In genomic region chr10:113240736-113241135, GRCh38 we compare ENCODE assay signal across 28 cellular contexts.
"Had no signal": no experiment of that assay in that cellular context is flagged by ENCODE, and none has a peak within 500 bp of the region (broad histone marks: within the 10 kb centered on the region; RNA-seq: fewer than 3 reads in every experiment).

No MANE protein-coding gene starts in this region.

- H3K27me3 ChIP-seq: ascending aorta, breast epithelium, cardiac muscle cell, colonic mucosa had no signal

- H3K4me1 ChIP-seq: ascending aorta, breast epithelium, colonic mucosa had no signal

- H3K27ac ChIP-seq: ascending aorta, breast epithelium, cardiac muscle cell, colonic mucosa, VCaP had no signal

- ATAC-seq: activated naive CD4-positive, alpha-beta T cell treated with anti-CD3 and anti-CD28 coated beads, Interleukin-2, amount 50 U/mL, for 72 hours; activated T-cell treated with anti-CD3 and anti-CD28 coated beads, Interleukin-2, amount 50 U/mL, for 72 hours; esophagus mucosa; WTC11 had no signal

- H3K36me3 ChIP-seq: ascending aorta, breast epithelium, cardiac muscle cell, colonic mucosa had no signal

- H3K9me3 ChIP-seq: ascending aorta, breast epithelium, colonic mucosa had no signal

- DNase-seq: activated CD4-positive, alpha-beta memory T cell treated with anti-CD3 and anti-CD28 coated beads, Interleukin-2, amount 10 ng/mL, durations not matched to agents 7 days and 5 days; activated CD4-positive, alpha-beta T cell treated with anti-CD3 and anti-CD28 coated beads for 1 hour; activated CD4-positive, alpha-beta T cell treated with anti-CD3 and anti-CD28 coated beads for 4 hours; activated CD4-positive, alpha-beta T cell treated with anti-CD3 and anti-CD28 coated beads, Interleukin-2, amount 10 ng/mL, durations not matched to agents 7 days and 5 days; activated CD4-positive, alpha-beta T cell treated with anti-CD3 and anti-CD28 coated beads, Interleukin-2, amount 50 U/mL, for 4 hours; activated CD8-positive, alpha-beta memory T cell treated with anti-CD3 and anti-CD28 coated beads, Interleukin-2, amount 50 U/mL, for 48 hours; activated gamma-delta T cell; activated naive CD4-positive, alpha-beta T cell; activated naive CD4-positive, alpha-beta T cell treated with anti-CD3 and anti-CD28 coated beads, Interleukin-2, amount 10 ng/mL, durations not matched to agents 7 days and 5 days; activated naive CD8-positive, alpha-beta T cell treated with anti-CD3 and anti-CD28 coated beads, Interleukin-2, amount 10 ng/mL, durations not matched to agents 7 days and 5 days; activated T-cell treated with anti-CD3 and anti-CD28 coated beads for 4 hours; activated T-cell treated with anti-CD3 and anti-CD28 coated beads, Interleukin-2, amount 50 U/mL, for 24 hours; activated T-cell treated with anti-CD3 and anti-CD28 coated beads, Interleukin-2, amount 50 U/mL, for 72 hours; central memory CD4-positive, alpha-beta T cell; cerebellar nuclear complex; colonic mucosa; effector memory CD4-positive, alpha-beta T cell; endodermal cell; foreskin fibroblast; head of caudate nucleus; T-helper 2 cell had no signal

- H3K4me3 ChIP-seq: ascending aorta, breast epithelium, cardiac muscle cell, colonic mucosa had no signal
